ENCODE assay signal across 21 cellular contexts in the genomic region with DNA sequence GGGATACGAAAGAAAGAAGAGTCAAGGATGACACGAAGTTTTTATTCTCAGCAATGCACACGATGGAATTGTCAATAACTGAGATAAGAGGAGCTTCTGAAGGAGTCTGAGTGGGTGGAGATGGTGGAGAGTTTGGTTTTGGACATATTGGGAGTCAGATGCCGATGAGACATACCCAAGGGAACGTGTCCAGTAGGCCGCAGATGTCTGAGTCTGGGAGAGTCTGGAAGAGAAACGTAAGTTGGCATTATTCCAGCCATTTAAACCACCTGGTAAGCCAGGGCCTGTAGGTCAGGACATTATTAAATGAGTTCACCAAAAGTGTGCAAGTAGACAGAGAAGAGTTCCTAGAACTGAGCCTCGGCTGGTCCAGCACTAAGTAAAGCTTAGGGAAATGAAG.
"Had no signal": no experiment of that assay in that cellular context is flagged by ENCODE, and none has a peak within 500 bp of the region (broad histone marks: within the 10 kb centered on the region; RNA-seq: fewer than 3 reads in every experiment).

No MANE protein-coding gene starts in this region.

- H3K4me3 ChIP-seq: heart left ventricle, mucosa of descending colon, right atrium auricular region, sigmoid colon, skin epidermis, stomach, thoracic aorta, transverse colon had no signal

- FAIRE-seq: colon, frontal cortex had no signal

- H3K4me3 Mint-ChIP-seq: dendritic cell treated with granulocyte-macrophage colony-stimulating factor and Interleukin-4, amounts not matched to agents 40 ng/mL and 50 ng/mL, for 4 days; naive thymus-derived CD8-positive, alpha-beta T cell; stimulated activated naive B cell treated with anti-CD40 and anti-IgM and Interleukin-4, amounts not matched to agents 10 μg/mL and 1 μg/mL and 100 μg/mL, for 72 hours had no signal

- H3K27me3 Mint-ChIP-seq: dendritic cell treated with granulocyte-macrophage colony-stimulating factor and Interleukin-4, amounts not matched to agents 40 ng/mL and 50 ng/mL, for 4 days; stimulated activated naive B cell treated with anti-CD40 and anti-IgM and Interleukin-4, amounts not matched to agents 10 μg/mL and 1 μg/mL and 100 μg/mL, for 72 hours had no signal

- H3K36me3 ChIP-seq: heart left ventricle, neutrophil, right atrium auricular region, sigmoid colon, stomach, thoracic aorta, transverse colon had no signal

- H3K27me3 ChIP-seq: heart left ventricle, neutrophil, right atrium auricular region, sigmoid colon, stomach, transverse colon had no signal

- H3K9me3 ChIP-seq: heart left ventricle, mucosa of descending colon, neutrophil, right atrium auricular region, sigmoid colon, stomach, thoracic aorta, transverse colon had no signal

- H3K4me1 Mint-ChIP-seq: naive thymus-derived CD8-positive, alpha-beta T cell; stimulated activated naive B cell treated with anti-CD40 and anti-IgM and Interleukin-4, amounts not matched to agents 10 μg/mL and 1 μg/mL and 100 μg/mL, for 72 hours had no signal

- H3K27ac ChIP-seq: heart left ventricle, neutrophil, right atrium auricular region, sigmoid colon, stomach, thoracic aorta, transverse colon had no signal

- H3K9me3 Mint-ChIP-seq: dendritic cell treated with granulocyte-macrophage colony-stimulating factor and Interleukin-4, amounts not matched to agents 40 ng/mL and 50 ng/mL, for 4 days had no signal

- DNase-seq: erythroblast; heart left ventricle; hippocampal formation; kidney glomerular epithelial cell; mucosa of descending colon; naive thymus-derived CD8-positive, alpha-beta T cell; posterior cingulate gyrus; sigmoid colon; stimulated activated CD4-positive, alpha-beta T cell treated with anti-CD3 and anti-CD28 coated beads, Interleukin-2, amount 100 ng/mL, for 24 hours; stimulated activated CD4-positive, alpha-beta T cell treated with anti-CD3 and anti-CD28 coated beads, Interleukin-4, amount 100 ng/mL, for 4 hours; stimulated activated naive B cell treated with anti-CD40 and anti-IgM and Interleukin-4, amounts not matched to agents 10 μg/mL and 1 μg/mL and 100 μg/mL, for 72 hours; stomach; substantia nigra; transverse colon had no signal

- H3K36me3 Mint-ChIP-seq: naive thymus-derived CD8-positive, alpha-beta T cell; stimulated activated naive B cell treated with anti-CD40 and anti-IgM and Interleukin-4, amounts not matched to agents 10 μg/mL and 1 μg/mL and 100 μg/mL, for 72 hours had no signal

- H3K27ac Mint-ChIP-seq: dendritic cell treated with granulocyte-macrophage colony-stimulating factor and Interleukin-4, amounts not matched to agents 40 ng/mL and 50 ng/mL, for 4 days; naive thymus-derived CD8-positive, alpha-beta T cell; stimulated activated naive B cell treated with anti-CD40 and anti-IgM and Interleukin-4, amounts not matched to agents 10 μg/mL and 1 μg/mL and 100 μg/mL, for 72 hours had no signal

- H3K4me1 ChIP-seq: heart left ventricle, right atrium auricular region, sigmoid colon, stomach, transverse colon had no signal
